In the genomic region with DNA sequence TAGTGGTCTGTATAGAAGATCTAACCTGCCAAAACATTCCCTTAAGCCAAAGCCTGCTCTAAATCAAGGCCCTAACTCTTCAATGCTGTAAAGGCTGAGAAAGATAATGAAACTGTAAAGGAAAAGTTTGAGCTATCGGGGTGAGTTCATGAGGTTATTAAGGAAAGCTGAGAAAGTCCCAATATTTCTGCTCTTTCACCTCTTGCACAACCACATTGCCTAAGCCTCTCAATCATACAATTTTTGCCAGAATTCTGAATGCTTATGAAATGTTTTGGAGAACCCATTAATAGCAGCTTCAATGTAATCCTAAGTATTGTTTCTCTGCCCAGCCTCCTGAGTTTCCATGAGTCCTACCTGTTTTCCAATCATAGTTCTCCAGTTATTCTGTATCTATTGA, we compare ENCODE assay signal across 6 cellular contexts.
"Had no signal": no experiment of that assay in that cellular context is flagged by ENCODE, and none has a peak within 500 bp of the region (broad histone marks: within the 10 kb centered on the region; RNA-seq: fewer than 3 reads in every experiment).

No MANE protein-coding gene starts in this region.

- H3K4me2 ChIP-seq: GM23338 had no signal

- ATAC-seq: GM23338 had no signal

- FAIRE-seq: H1, H54, HTR-8/SVneo had no signal

- H3K4me3 ChIP-seq: GM23338 had no signal

- H2AFZ ChIP-seq: GM23338 had no signal

- DNase-seq: H9, HCEC 1CT had no signal
